2 cellular contexts compared by ENCODE assay signal in genomic region chr10:116912162-116912561, GRCh38.
TF ChIP-seq lines count a peak whose summit lies in the region.

No MANE protein-coding gene starts in this region.

TF ChIP-seq in WTC11, 78 proteins besides CTCF, POLR2A, EP300 and RAD21 (continued from another document):
- TF ChIP-seq OVOL2 (CRISPR knock-in tag; IDR thresholded peaks at IDR 0.05; ENCODE audit: borderline replicate concordance): no peak
- TF ChIP-seq, protein P1, sequence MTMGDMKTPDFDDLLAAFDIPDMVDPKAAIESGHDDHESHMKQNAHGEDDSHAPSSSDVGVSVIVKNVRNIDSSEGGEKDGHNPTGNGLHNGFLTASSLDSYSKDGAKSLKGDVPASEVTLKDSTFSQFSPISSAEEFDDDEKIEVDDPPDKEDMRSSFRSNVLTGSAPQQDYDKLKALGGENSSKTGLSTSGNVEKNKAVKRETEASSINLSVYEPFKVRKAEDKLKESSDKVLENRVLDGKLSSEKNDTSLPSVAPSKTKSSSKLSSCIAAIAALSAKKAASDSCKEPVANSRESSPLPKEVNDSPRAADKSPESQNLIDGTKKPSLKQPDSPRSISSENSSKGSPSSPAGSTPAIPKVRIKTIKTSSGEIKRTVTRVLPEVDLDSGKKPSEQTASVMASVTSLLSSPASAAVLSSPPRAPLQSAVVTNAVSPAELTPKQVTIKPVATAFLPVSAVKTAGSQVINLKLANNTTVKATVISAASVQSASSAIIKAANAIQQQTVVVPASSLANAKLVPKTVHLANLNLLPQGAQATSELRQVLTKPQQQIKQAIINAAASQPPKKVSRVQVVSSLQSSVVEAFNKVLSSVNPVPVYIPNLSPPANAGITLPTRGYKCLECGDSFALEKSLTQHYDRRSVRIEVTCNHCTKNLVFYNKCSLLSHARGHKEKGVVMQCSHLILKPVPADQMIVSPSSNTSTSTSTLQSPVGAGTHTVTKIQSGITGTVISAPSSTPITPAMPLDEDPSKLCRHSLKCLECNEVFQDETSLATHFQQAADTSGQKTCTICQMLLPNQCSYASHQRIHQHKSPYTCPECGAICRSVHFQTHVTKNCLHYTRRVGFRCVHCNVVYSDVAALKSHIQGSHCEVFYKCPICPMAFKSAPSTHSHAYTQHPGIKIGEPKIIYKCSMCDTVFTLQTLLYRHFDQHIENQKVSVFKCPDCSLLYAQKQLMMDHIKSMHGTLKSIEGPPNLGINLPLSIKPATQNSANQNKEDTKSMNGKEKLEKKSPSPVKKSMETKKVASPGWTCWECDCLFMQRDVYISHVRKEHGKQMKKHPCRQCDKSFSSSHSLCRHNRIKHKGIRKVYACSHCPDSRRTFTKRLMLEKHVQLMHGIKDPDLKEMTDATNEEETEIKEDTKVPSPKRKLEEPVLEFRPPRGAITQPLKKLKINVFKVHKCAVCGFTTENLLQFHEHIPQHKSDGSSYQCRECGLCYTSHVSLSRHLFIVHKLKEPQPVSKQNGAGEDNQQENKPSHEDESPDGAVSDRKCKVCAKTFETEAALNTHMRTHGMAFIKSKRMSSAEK (CRISPR knock-in tag; IDR thresholded peaks at IDR 0.05; ENCODE audit: borderline replicate concordance): no peak
- TF ChIP-seq ARID4B (CRISPR knock-in tag; IDR thresholded peaks at IDR 0.05; ENCODE audit: borderline replicate concordance): no peak
- no peak for TF ChIP-seq USF2 (CRISPR knock-in tag; IDR thresholded peaks at IDR 0.05)
- TF ChIP-seq, protein P2, sequence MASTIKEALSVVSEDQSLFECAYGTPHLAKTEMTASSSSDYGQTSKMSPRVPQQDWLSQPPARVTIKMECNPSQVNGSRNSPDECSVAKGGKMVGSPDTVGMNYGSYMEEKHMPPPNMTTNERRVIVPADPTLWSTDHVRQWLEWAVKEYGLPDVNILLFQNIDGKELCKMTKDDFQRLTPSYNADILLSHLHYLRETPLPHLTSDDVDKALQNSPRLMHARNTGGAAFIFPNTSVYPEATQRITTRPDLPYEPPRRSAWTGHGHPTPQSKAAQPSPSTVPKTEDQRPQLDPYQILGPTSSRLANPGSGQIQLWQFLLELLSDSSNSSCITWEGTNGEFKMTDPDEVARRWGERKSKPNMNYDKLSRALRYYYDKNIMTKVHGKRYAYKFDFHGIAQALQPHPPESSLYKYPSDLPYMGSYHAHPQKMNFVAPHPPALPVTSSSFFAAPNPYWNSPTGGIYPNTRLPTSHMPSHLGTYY (CRISPR knock-in tag; IDR thresholded peaks at IDR 0.05): no peak
- TF ChIP-seq, protein P3, sequence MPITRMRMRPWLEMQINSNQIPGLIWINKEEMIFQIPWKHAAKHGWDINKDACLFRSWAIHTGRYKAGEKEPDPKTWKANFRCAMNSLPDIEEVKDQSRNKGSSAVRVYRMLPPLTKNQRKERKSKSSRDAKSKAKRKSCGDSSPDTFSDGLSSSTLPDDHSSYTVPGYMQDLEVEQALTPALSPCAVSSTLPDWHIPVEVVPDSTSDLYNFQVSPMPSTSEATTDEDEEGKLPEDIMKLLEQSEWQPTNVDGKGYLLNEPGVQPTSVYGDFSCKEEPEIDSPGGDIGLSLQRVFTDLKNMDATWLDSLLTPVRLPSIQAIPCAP (CRISPR knock-in tag; IDR thresholded peaks at IDR 0.05): no peak
- no peak for TF ChIP-seq ZNF423 (CRISPR knock-in tag; IDR thresholded peaks at IDR 0.05)
- TF ChIP-seq JUN (CRISPR knock-in tag; IDR thresholded peaks at IDR 0.05): no peak

TF ChIP-seq in liver, 16 proteins besides CTCF, POLR2A, EP300 and RAD21 (continued from another document):
- TF ChIP-seq ZBTB33 (IDR thresholded peaks at IDR 0.05): no peak
TF ChIP-seq in liver: peak in this region for 3.
